In genomic region chr5:93600409-93601052, GRCh38 we compare ENCODE assay signal across 19 cellular contexts. TPM values are rescaled to one million over a fixed set of nuclear protein-coding genes. Genes with fewer than 3 reads are reported as not detected.
A peak's percentile ranks its signal among the peaks of the same experiment; 100 is the strongest.
DNase-seq lines count a peak whose midpoint lies in the region; TF ChIP-seq lines count a peak whose summit lies in the region.
"Had no signal": no experiment of that assay in that cellular context is flagged by ENCODE, and none has a peak within 500 bp of the region (broad histone marks: within the 10 kb centered on the region; RNA-seq: fewer than 3 reads in every experiment).

No MANE protein-coding gene starts in this region.

- no peaks in the 10 kb centered on the region for H3K9me3 ChIP-seq in tibial nerve

- in situ Hi-C loops in astrocyte of the spinal cord (cut with HindIII; ENCODE audit: low sequenced_read_pairs) = no loop called here

- peaks cover 0 to 27% of the 10 kb centered on the region in 2 donors for H3K27me3 ChIP-seq in tibial nerve

- H3K4me3 ChIP-seq in astrocyte of the spinal cord (ENCODE audit: low read depth, low read length) = peak overlapping the region; percentile 27
- peak overlapping the region; percentile 3 to 39 (median 28) for H3K4me3 ChIP-seq in tibial nerve
- H3K4me3 ChIP-seq: BLaER1, Peyer's patch had no signal

- DNase-seq in M059J (ENCODE audit: low read depth) (peak; percentile 38), astrocyte of the spinal cord (ENCODE audit: low read depth, low spot score) (peak; percentile 64), left kidney (ENCODE audit: low read depth, low spot score) (peak; percentile 97), tibial nerve (ENCODE audit: low spot score in 2 of 2) (no peak), NCI-H1417 (lab: John Stamatoyannopoulos, UW) (no peak), activated gamma-delta T cell (lab: John Stamatoyannopoulos, UW) (no peak), hepatic stellate cell (ENCODE audit: low spot score) (no peak)
- DNase-seq: activated CD4-positive, CD25-positive, alpha-beta regulatory T cell; activated gamma-delta T cell treated with Interleukin-2 at 50 U/mL for 16 hours; anterior cingulate cortex; dermis blood vessel endothelial cell; left colon; NCI-H2029; NCI-H526 treated with DMSO at 0.1 percent for 48 hours; Peyer's patch; stimulated activated CD4-positive, alpha-beta T cell treated with anti-CD3 and anti-CD28 coated beads, Interleukin-15, amount 100 ng/mL, for 24 hours; T-cell had no signal

- H3K36me3 ChIP-seq in tibial nerve = peaks cover 0 to 9% (median 0%) of the 10 kb centered on the region in 3 donors
- H3K36me3 ChIP-seq: BLaER1, Peyer's patch had no signal

- H3K27ac ChIP-seq in tibial nerve = peak overlapping the region; percentile 72 to 94 (median 86)
- H3K27ac ChIP-seq: BLaER1, parathyroid adenoma, Peyer's patch had no signal

- peak in 1 of 2 donors; percentile 70 for TF ChIP-seq EP300 in tibial nerve (IDR thresholded peaks at IDR 0.05)

- peaks cover 0 to 80% (median 9%) of the 10 kb centered on the region in 4 donors for H3K4me1 ChIP-seq in tibial nerve
- H3K4me1 ChIP-seq: BLaER1, parathyroid adenoma had no signal

- TF ChIP-seq CTCF in astrocyte of the spinal cord (IDR thresholded peaks at IDR 0.05; ENCODE audit: low read depth, low read length) (no peak), tibial nerve (IDR thresholded peaks at IDR 0.05) (no peak)

- TF ChIP-seq POLR2A in tibial nerve (IDR thresholded peaks at IDR 0.05) = peak in 1 of 2 donors; percentile 26

- 8 to 17% methylated on average over 8 of the region's 8 CpGs for WGBS in tibial nerve, 2 donors

RNA-seq across cellular contexts. Expression of gene NR2F1, which starts 17.5 kb away (rescaled TPM):
- total RNA-seq in M059J (2014; rRNA removed; shearing (Covaris generic)) = 36.3 and 67.9 TPM in 2 replicates
- 10 to 100 TPM; 64.9 to 81.3 (median 67.6) TPM for total RNA-seq in tibial nerve

RNA-seq across cellular contexts. Expression of gene NR2F1-AS1, which starts 19.5 kb away (rescaled TPM):
- 25.2 and 34.4 TPM in 2 replicates for total RNA-seq in M059J (2014; rRNA removed; shearing (Covaris generic))
- 10 to 100 TPM; 13.5 to 38.4 (median 35.4) TPM for total RNA-seq in tibial nerve
- total RNA-seq: T-cell had no signal

Comparison
In these comparisons a context has a peak if more than half of its experiments do, and no peak if none do; other contexts are left out.
1. DNase-seq: peak in M059J (single experiment), astrocyte of the spinal cord (single experiment) and left kidney (single experiment); none in tibial nerve (0 of 2), NCI-H1417 (0 of 3), activated gamma-delta T cell (single experiment) and hepatic stellate cell (single experiment).